In the genomic region with DNA sequence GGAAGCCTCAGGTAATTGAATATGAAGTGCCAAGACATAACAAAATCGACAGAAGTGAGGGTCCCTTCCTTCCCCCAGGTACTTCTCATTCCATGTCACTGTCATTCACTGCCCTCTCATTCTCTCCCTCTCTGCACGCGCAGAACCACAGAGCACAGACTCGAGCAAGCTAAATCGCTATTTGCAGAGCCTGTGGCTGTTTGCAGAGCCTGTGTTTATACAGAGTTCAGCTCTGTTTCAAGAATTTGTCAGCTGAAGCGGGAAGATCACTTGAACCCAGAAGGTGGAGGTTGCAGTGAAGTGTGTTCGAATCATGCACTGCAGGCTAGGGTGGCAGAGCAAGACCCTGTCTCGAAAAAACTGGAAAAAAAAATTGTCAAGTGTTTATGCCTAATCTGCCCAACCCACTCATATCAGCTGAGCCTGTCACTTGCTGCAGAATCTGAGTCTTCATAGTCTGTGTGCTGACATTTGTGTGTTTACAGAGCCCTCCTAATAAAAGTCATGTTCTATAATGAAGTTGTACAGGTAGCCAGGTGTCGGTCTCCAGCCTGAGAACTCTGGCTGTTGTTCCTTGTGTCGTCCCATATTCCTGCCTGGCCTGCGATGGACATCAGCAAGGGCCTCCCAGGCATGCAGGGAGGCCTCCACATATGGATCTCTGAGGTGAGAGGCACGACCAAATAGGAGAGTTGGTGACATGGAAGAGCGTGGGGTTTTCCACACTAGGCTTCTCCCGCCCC, we compare ENCODE assay signal across 1 cellular context.
TF ChIP-seq lines count a peak whose summit lies in the region.

No MANE protein-coding gene starts in this region.

TF ChIP-seq in GM23338, 12 proteins besides CTCF, POLR2A, EP300 and RAD21 (continued from another document):
- TF ChIP-seq, protein P1, sequence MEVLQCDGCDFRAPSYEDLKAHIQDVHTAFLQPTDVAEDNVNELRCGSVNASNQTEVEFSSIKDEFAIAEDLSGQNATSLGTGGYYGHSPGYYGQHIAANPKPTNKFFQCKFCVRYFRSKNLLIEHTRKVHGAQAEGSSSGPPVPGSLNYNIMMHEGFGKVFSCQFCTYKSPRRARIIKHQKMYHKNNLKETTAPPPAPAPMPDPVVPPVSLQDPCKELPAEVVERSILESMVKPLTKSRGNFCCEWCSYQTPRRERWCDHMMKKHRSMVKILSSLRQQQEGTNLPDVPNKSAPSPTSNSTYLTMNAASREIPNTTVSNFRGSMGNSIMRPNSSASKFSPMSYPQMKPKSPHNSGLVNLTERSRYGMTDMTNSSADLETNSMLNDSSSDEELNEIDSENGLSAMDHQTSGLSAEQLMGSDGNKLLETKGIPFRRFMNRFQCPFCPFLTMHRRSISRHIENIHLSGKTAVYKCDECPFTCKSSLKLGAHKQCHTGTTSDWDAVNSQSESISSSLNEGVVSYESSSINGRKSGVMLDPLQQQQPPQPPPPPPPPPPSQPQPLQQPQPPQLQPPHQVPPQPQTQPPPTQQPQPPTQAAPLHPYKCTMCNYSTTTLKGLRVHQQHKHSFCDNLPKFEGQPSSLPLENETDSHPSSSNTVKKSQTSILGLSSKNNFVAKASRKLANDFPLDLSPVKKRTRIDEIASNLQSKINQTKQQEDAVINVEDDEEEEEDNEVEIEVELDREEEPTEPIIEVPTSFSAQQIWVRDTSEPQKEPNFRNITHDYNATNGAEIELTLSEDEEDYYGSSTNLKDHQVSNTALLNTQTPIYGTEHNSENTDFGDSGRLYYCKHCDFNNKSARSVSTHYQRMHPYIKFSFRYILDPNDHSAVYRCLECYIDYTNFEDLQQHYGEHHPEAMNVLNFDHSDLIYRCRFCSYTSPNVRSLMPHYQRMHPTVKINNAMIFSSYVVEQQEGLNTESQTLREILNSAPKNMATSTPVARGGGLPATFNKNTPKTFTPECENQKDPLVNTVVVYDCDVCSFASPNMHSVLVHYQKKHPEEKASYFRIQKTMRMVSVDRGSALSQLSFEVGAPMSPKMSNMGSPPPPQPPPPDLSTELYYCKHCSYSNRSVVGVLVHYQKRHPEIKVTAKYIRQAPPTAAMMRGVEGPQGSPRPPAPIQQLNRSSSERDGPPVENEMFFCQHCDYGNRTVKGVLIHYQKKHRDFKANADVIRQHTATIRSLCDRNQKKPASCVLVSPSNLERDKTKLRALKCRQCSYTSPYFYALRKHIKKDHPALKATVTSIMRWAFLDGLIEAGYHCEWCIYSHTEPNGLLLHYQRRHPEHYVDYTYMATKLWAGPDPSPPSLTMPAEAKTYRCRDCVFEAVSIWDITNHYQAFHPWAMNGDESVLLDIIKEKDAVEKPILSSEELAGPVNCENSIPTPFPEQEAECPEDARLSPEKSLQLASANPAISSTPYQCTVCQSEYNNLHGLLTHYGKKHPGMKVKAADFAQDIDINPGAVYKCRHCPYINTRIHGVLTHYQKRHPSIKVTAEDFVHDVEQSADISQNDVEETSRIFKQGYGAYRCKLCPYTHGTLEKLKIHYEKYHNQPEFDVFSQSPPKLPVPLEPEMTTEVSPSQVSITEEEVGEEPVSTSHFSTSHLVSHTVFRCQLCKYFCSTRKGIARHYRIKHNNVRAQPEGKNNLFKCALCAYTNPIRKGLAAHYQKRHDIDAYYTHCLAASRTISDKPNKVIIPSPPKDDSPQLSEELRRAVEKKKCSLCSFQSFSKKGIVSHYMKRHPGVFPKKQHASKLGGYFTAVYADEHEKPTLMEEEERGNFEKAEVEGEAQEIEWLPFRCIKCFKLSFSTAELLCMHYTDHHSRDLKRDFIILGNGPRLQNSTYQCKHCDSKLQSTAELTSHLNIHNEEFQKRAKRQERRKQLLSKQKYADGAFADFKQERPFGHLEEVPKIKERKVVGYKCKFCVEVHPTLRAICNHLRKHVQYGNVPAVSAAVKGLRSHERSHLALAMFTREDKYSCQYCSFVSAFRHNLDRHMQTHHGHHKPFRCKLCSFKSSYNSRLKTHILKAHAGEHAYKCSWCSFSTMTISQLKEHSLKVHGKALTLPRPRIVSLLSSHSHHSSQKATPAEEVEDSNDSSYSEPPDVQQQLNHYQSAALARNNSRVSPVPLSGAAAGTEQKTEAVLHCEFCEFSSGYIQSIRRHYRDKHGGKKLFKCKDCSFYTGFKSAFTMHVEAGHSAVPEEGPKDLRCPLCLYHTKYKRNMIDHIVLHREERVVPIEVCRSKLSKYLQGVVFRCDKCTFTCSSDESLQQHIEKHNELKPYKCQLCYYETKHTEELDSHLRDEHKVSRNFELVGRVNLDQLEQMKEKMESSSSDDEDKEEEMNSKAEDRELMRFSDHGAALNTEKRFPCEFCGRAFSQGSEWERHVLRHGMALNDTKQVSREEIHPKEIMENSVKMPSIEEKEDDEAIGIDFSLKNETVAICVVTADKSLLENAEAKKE (CRISPR knock-in tag; IDR thresholded peaks at IDR 0.05), result no peak
- TF ChIP-seq STAT1 (IDR thresholded peaks at IDR 0.05; ENCODE audit: unreplicated experiment), result no peak
- TF ChIP-seq NANOG (IDR thresholded peaks at IDR 0.05; ENCODE audit: borderline replicate concordance), result no peak
- no peak for TF ChIP-seq POLR2AphosphoS5 (IDR thresholded peaks at IDR 0.05; ENCODE audit: low read depth)
- TF ChIP-seq CREB1 (CRISPR knock-in tag; IDR thresholded peaks at IDR 0.05; ENCODE audit: low read depth), result no peak
- TF ChIP-seq EZH2phosphoT487 (IDR thresholded peaks at IDR 0.05; ENCODE audit: unreplicated experiment), result no peak
- TF ChIP-seq, protein P2, sequence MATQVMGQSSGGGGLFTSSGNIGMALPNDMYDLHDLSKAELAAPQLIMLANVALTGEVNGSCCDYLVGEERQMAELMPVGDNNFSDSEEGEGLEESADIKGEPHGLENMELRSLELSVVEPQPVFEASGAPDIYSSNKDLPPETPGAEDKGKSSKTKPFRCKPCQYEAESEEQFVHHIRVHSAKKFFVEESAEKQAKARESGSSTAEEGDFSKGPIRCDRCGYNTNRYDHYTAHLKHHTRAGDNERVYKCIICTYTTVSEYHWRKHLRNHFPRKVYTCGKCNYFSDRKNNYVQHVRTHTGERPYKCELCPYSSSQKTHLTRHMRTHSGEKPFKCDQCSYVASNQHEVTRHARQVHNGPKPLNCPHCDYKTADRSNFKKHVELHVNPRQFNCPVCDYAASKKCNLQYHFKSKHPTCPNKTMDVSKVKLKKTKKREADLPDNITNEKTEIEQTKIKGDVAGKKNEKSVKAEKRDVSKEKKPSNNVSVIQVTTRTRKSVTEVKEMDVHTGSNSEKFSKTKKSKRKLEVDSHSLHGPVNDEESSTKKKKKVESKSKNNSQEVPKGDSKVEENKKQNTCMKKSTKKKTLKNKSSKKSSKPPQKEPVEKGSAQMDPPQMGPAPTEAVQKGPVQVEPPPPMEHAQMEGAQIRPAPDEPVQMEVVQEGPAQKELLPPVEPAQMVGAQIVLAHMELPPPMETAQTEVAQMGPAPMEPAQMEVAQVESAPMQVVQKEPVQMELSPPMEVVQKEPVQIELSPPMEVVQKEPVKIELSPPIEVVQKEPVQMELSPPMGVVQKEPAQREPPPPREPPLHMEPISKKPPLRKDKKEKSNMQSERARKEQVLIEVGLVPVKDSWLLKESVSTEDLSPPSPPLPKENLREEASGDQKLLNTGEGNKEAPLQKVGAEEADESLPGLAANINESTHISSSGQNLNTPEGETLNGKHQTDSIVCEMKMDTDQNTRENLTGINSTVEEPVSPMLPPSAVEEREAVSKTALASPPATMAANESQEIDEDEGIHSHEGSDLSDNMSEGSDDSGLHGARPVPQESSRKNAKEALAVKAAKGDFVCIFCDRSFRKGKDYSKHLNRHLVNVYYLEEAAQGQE (IDR thresholded peaks at IDR 0.05; ENCODE audit: unreplicated experiment), result no peak
- TF ChIP-seq, protein P3, sequence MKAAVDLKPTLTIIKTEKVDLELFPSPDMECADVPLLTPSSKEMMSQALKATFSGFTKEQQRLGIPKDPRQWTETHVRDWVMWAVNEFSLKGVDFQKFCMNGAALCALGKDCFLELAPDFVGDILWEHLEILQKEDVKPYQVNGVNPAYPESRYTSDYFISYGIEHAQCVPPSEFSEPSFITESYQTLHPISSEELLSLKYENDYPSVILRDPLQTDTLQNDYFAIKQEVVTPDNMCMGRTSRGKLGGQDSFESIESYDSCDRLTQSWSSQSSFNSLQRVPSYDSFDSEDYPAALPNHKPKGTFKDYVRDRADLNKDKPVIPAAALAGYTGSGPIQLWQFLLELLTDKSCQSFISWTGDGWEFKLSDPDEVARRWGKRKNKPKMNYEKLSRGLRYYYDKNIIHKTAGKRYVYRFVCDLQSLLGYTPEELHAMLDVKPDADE (IDR thresholded peaks at IDR 0.05), result no peak
- no peak for TF ChIP-seq ZNF114 (CRISPR knock-in tag; IDR thresholded peaks at IDR 0.05)
- no peak for TF ChIP-seq ZNF331 (CRISPR knock-in tag; IDR thresholded peaks at IDR 0.05; ENCODE audit: low read depth)
